25 cellular contexts compared by ENCODE assay signal in genomic region chr13:93339550-93339949, GRCh38.
"Had no signal": no experiment of that assay in that cellular context is flagged by ENCODE, and none has a peak within 500 bp of the region (broad histone marks: within the 10 kb centered on the region; RNA-seq: fewer than 3 reads in every experiment).

No MANE protein-coding gene starts in this region.

- H3K4me1 ChIP-seq: esophagus muscularis mucosa, foreskin keratinocyte, gastroesophageal sphincter, heart left ventricle, left lung, lower lobe of right lung had no signal

- H3K27ac ChIP-seq: coronary artery, dorsolateral prefrontal cortex, esophagus muscularis mucosa, foreskin keratinocyte, gastroesophageal sphincter, heart left ventricle, hepatocyte, left lung, lower lobe of right lung had no signal

- FAIRE-seq: colon, endothelial cell of umbilical vein, frontal cortex, kidney had no signal

- H2AFZ ChIP-seq: hepatocyte had no signal

- H3K4me3 ChIP-seq: coronary artery, dorsolateral prefrontal cortex, esophagus muscularis mucosa, gastroesophageal sphincter, heart left ventricle, hepatocyte, left lung, lower lobe of right lung had no signal

- ATAC-seq: foreskin keratinocyte; gastroesophageal sphincter; heart left ventricle; left colon; left lung; left ventricle myocardium superior; lower lobe of right lung; naive thymus-derived CD4-positive, alpha-beta T cell had no signal

- H3K27me3 ChIP-seq: dorsolateral prefrontal cortex, esophagus muscularis mucosa, foreskin keratinocyte, gastroesophageal sphincter, heart left ventricle, hepatocyte, left lung had no signal

- H3K36me3 ChIP-seq: esophagus muscularis mucosa, gastroesophageal sphincter, heart left ventricle, left lung, lower lobe of right lung had no signal

- DNase-seq: dermis blood vessel endothelial cell; dorsolateral prefrontal cortex; effector CD4-positive, alpha-beta T cell; effector memory CD4-positive, alpha-beta T cell; heart left ventricle; hypothalamus; immature natural killer cell; islet precursor cell; kidney; kidney glomerular epithelial cell; left colon; left lung; left ventricle myocardium superior; lower lobe of right lung; mesenchymal stem cell; midbrain; naive thymus-derived CD4-positive, alpha-beta T cell had no signal

- H3K4me2 ChIP-seq: hepatocyte had no signal

- H3K9me3 ChIP-seq: esophagus muscularis mucosa, gastroesophageal sphincter, lower lobe of right lung had no signal
